In genomic region chr11:46277623-46278386, GRCh38 we compare ENCODE assay signal across 9 cellular contexts. TPM values are rescaled to one million over a fixed set of nuclear protein-coding genes. Genes with fewer than 3 reads are reported as not detected.
DNase-seq lines count a peak whose midpoint lies in the region; ATAC-seq and TF ChIP-seq lines count a peak whose summit lies in the region.
"Had no signal": no experiment of that assay in that cellular context is flagged by ENCODE, and none has a peak within 500 bp of the region (broad histone marks: within the 10 kb centered on the region; RNA-seq: fewer than 3 reads in every experiment).

TSS of gene CREB3L1 (plus strand) at chr11:46277662. CDS start at chr11:46278112, 450 bp downstream.

- H3K36me3 ChIP-seq in Caco-2 (ENCODE audit: control insufficient read depth, insufficient read depth, low read length) (no peaks in the 10 kb centered on the region; the same call in 1 of the 2 replicates), HUES64 (ENCODE audit: insufficient read depth, low read length) (no peaks in the 10 kb centered on the region)

- H3K9me3 Mint-ChIP-seq in Caco-2 (ENCODE audit: unreplicated experiment) (no peaks in the 10 kb centered on the region), endothelial cell (ENCODE audit: unreplicated experiment) (no peaks in the 10 kb centered on the region), nephron progenitor cell (no peaks in the 10 kb centered on the region)

- H3K27me3 Mint-ChIP-seq in Caco-2 (ENCODE audit: insufficient read depth, unreplicated experiment) (no peaks in the 10 kb centered on the region), endothelial cell (ENCODE audit: unreplicated experiment) (peaks cover 7% of the 10 kb centered on the region), nephron progenitor cell (ENCODE audit: low read depth, poor library complexity) (peaks cover 21% of the 10 kb centered on the region)

- H3K9me3 ChIP-seq in Caco-2 = no peaks in the 10 kb centered on the region
- H3K9me3 ChIP-seq in HUES64 (ENCODE audit: insufficient read depth, low read depth, low read length) = no peaks in the 10 kb centered on the region

- peaks cover 13% of the 10 kb centered on the region for H3K36me3 Mint-ChIP-seq in Caco-2 (ENCODE audit: insufficient read depth, unreplicated experiment)
- H3K36me3 Mint-ChIP-seq in endothelial cell (ENCODE audit: low read depth, unreplicated experiment) = no peaks in the 10 kb centered on the region
- H3K36me3 Mint-ChIP-seq in nephron progenitor cell (ENCODE audit: low read depth) = no peaks in the 10 kb centered on the region

- H3K27ac Mint-ChIP-seq in Caco-2 (ENCODE audit: unreplicated experiment) (peak within 1 kb of the TSS; percentile 52), endothelial cell (ENCODE audit: unreplicated experiment) (peak within 1 kb of the TSS; percentile 48), nephron progenitor cell (no peak within 1 kb of the TSS)

- H3K4me3 ChIP-seq in Caco-2 (ENCODE audit: low read depth, low read length) (peak within 1 kb of the TSS; percentile 85), HUES64 (ENCODE audit: low read length) (peak within 1 kb of the TSS; percentile 77)

- TF ChIP-seq CTCF in Caco-2 (IDR thresholded peaks at IDR 0.05; ENCODE audit: insufficient read depth in 1 of 2, low read depth in 1 of 2, low read length in 1 of 2, severe bottlenecking in 1 of 2, unreplicated experiment in 1 of 2) (no peak), endothelial cell (IDR thresholded peaks at IDR 0.05; ENCODE audit: unreplicated experiment) (no peak), nephron progenitor cell (IDR thresholded peaks at IDR 0.05) (no peak)

- intact Hi-C loops in Caco-2 (cut with micrococcal nuclease; ENCODE audit: unreplicated experiment) = loop anchor here (1.0 to 2.0 kb wide), 3 partner anchors 19 to 31 kb away; no protein-coding TSS in a partner anchor

- no TSS peak for BruUV-seq in Caco-2 (replicated peaks; lab: Mats Ljungman, UMichigan)

- H3K4me3 Mint-ChIP-seq in Caco-2 (ENCODE audit: unreplicated experiment) (peak within 1 kb of the TSS; percentile 89), endothelial cell (ENCODE audit: unreplicated experiment) (peak within 1 kb of the TSS; percentile 93), nephron progenitor cell (peak within 1 kb of the TSS; percentile 87)

- DNase-seq in Caco-2 (peak; percentile 73 to 81), endothelial cell (ENCODE audit: low spot score) (peak; percentile 32), nephron progenitor cell (peak; percentile 74), epidermal melanocyte (ENCODE audit: insufficient read length, low spot score) (no peak)

- H3K27ac ChIP-seq in HUES64 (ENCODE audit: low read depth, low read length) = 0 out of 2 replicates have a peak within 1 kb of the TSS, but pooled peaks have one; percentile 9
- H3K27ac ChIP-seq: KMS-11 had no signal

- CTCF ChIA-PET in Caco-2 (lab: Charles Lee) = interaction anchor here (0.6 to 2.3 kb wide), 12 partner anchors 12 to 114 kb away, joined by 3 to 12 read pairs (median 4); partner anchors contain the start of gene CHRM4

- H3K4me1 Mint-ChIP-seq in Caco-2 (ENCODE audit: low read depth, unreplicated experiment) (peaks cover 66% of the 10 kb centered on the region), endothelial cell (ENCODE audit: unreplicated experiment) (peaks cover 37% of the 10 kb centered on the region), nephron progenitor cell (peaks cover 84% of the 10 kb centered on the region)

- no peaks in the 10 kb centered on the region for H3K27me3 ChIP-seq in Caco-2 (replicated peaks; ENCODE audit: control insufficient read depth, insufficient read depth, low read length)
- no peaks in the 10 kb centered on the region for H3K27me3 ChIP-seq in HUES64 (ENCODE audit: insufficient read depth, low read length)

- WGBS in HUES64 = under 1% methylated on average over 61 of the region's 61 CpGs

- peak within 1 kb of the TSS; percentile 53 for H3K9ac ChIP-seq in HUES64 (ENCODE audit: low read depth, low read length)
- H3K9ac ChIP-seq: KMS-11 had no signal

- H3K4me1 ChIP-seq in Caco-2 = peaks cover 64% of the 10 kb centered on the region
- peaks cover 34% of the 10 kb centered on the region for H3K4me1 ChIP-seq in HUES64 (ENCODE audit: insufficient read depth, low read length)

- ATAC-seq in GM19351 (IDR thresholded peaks at IDR 0.05; ENCODE audit: unreplicated experiment) = no peak
- no peak for ATAC-seq in GM19467 (IDR thresholded peaks at IDR 0.05; ENCODE audit: unreplicated experiment)
- ATAC-seq in GM19463 (IDR thresholded peaks at IDR 0.05; ENCODE audit: unreplicated experiment) = no peak

- POLR2A ChIA-PET in Caco-2 (lab: Charles Lee) = interaction anchor here (0.6 to 3.5 kb wide), 3 partner anchors 35 to 157 kb away, joined by 5 to 23 read pairs (median 10); no protein-coding TSS in a partner anchor

RNA-seq across cellular contexts. Expression of gene CREB3L1, which starts in this region (rescaled TPM):
- total RNA-seq in Caco-2 (2022) = 24.9 and 29.5 TPM in 2 replicates
- polyA plus RNA-seq in HUES64 (2013, experiment 1 of 2) = 4.6 TPM
- polyA plus RNA-seq in HUES64 (2013, experiment 2 of 2) = 9.1 TPM
- total RNA-seq in endothelial cell (ENCODE audit: unreplicated experiment) = 21.6 TPM
